In the genomic region with DNA sequence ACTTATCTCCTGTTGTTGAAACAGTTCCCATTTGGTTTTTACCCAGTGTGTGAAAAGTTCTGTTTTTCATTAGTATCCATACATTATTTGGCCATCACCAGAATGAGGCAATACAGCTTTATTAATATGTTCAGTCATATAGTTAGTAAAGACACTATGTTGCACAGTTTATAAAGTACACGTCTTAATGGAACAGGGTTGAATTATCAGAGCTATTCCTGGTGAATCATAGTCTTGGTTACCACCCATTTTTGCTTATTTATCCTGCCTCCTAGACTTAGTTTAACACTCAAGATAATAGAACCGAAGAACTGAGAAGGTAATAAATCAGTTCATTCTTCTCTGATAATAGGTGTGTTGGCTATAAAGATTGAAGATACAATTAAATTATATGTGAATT, we compare ENCODE assay signal across 27 cellular contexts.
"Had no signal": no experiment of that assay in that cellular context is flagged by ENCODE, and none has a peak within 500 bp of the region (broad histone marks: within the 10 kb centered on the region; RNA-seq: fewer than 3 reads in every experiment).

No MANE protein-coding gene starts in this region.

- H3K9me3 ChIP-seq: left ventricle myocardium inferior, mucosa of descending colon, pancreas, prostate gland, stomach, testis, thyroid gland, transverse colon, upper lobe of left lung, vagina had no signal

- H3K36me3 Mint-ChIP-seq: naive thymus-derived CD4-positive, alpha-beta T cell; natural killer cell treated with Interleukin-12 subunit alpha and Interleukin-12 subunit beta and Interleukin-15 and Interleukin-18, amount 100 ng/mL, for 72 hours; stimulated activated naive B cell treated with anti-CD40 and anti-IgM and Interleukin-4, amounts not matched to agents 10 μg/mL and 1 μg/mL and 100 μg/mL, for 72 hours had no signal

- DNase-seq: left ventricle myocardium inferior; midbrain; mucosa of descending colon; naive thymus-derived CD4-positive, alpha-beta T cell; nucleus accumbens; pancreas; posterior cingulate gyrus; retina; right cardiac atrium; stimulated activated CD4-positive, alpha-beta T cell treated with anti-CD3 and anti-CD28 coated beads, Interleukin-12 subunit alpha, Interleukin-12 subunit beta, amount 100 ng/mL, for 4 hours; stimulated activated CD4-positive, alpha-beta T cell treated with anti-CD3 and anti-CD28 coated beads, Interleukin-15, amount 100 ng/mL, for 24 hours; stimulated activated CD4-positive, alpha-beta T cell treated with anti-CD3 and anti-CD28 coated beads, Interleukin-2, amount 100 ng/mL, for 24 hours; stimulated activated CD4-positive, alpha-beta T cell treated with anti-CD3 and anti-CD28 coated beads, Interleukin-4, amount 100 ng/mL, for 1 hour; stimulated activated naive B cell treated with anti-CD40 and anti-IgM and Interleukin-4, amounts not matched to agents 10 μg/mL and 1 μg/mL and 100 μg/mL, for 72 hours; stimulated activated naive CD8-positive, alpha-beta T cell treated with anti-CD3 and anti-CD28 coated beads, Interleukin-15, Interleukin-2, amounts not matched to agents 100 U/mL and 50 U/mL, for 24 hours; stomach; testis; thyroid gland; transverse colon; upper lobe of left lung had no signal

- H3K4me1 ChIP-seq: left ventricle myocardium inferior, pancreas, prostate gland, stomach, testis, transverse colon, upper lobe of left lung, vagina had no signal

- H3K4me3 Mint-ChIP-seq: naive thymus-derived CD4-positive, alpha-beta T cell; natural killer cell treated with Interleukin-12 subunit alpha and Interleukin-12 subunit beta and Interleukin-15 and Interleukin-18, amount 100 ng/mL, for 72 hours; stimulated activated naive B cell treated with anti-CD40 and anti-IgM and Interleukin-4, amounts not matched to agents 10 μg/mL and 1 μg/mL and 100 μg/mL, for 72 hours had no signal

- H3K27me3 ChIP-seq: pancreas, stomach, testis, thyroid gland, transverse colon, upper lobe of left lung, vagina had no signal

- H3K27ac ChIP-seq: left ventricle myocardium inferior, pancreas, prostate gland, skin epidermis, stomach, testis, thyroid gland, transverse colon, upper lobe of left lung, vagina had no signal

- H3K27ac Mint-ChIP-seq: naive thymus-derived CD4-positive, alpha-beta T cell; natural killer cell treated with Interleukin-12 subunit alpha and Interleukin-12 subunit beta and Interleukin-15 and Interleukin-18, amount 100 ng/mL, for 72 hours; stimulated activated naive B cell treated with anti-CD40 and anti-IgM and Interleukin-4, amounts not matched to agents 10 μg/mL and 1 μg/mL and 100 μg/mL, for 72 hours had no signal

- FAIRE-seq: keratinocyte, pancreas had no signal

- H3K9me3 Mint-ChIP-seq: natural killer cell treated with Interleukin-12 subunit alpha and Interleukin-12 subunit beta and Interleukin-15 and Interleukin-18, amount 100 ng/mL, for 72 hours; stimulated activated naive B cell treated with anti-CD40 and anti-IgM and Interleukin-4, amounts not matched to agents 10 μg/mL and 1 μg/mL and 100 μg/mL, for 72 hours had no signal

- H3K4me1 Mint-ChIP-seq: naive thymus-derived CD4-positive, alpha-beta T cell; stimulated activated naive B cell treated with anti-CD40 and anti-IgM and Interleukin-4, amounts not matched to agents 10 μg/mL and 1 μg/mL and 100 μg/mL, for 72 hours had no signal

- ATAC-seq: mucosa of descending colon; naive thymus-derived CD4-positive, alpha-beta T cell; natural killer cell treated with Interleukin-12 subunit alpha and Interleukin-12 subunit beta and Interleukin-15 and Interleukin-18, amount 100 ng/mL, for 72 hours; pancreas; right cardiac atrium; sciatic nerve; stimulated activated naive B cell treated with anti-CD40 and anti-IgM and Interleukin-4, amounts not matched to agents 10 μg/mL and 1 μg/mL and 100 μg/mL, for 72 hours; stimulated activated naive CD8-positive, alpha-beta T cell treated with anti-CD3 and anti-CD28 coated beads, Interleukin-15, Interleukin-2, amounts not matched to agents 100 U/mL and 50 U/mL, for 24 hours had no signal

- H3K36me3 ChIP-seq: left ventricle myocardium inferior, pancreas, prostate gland, stomach, thyroid gland, transverse colon, upper lobe of left lung, vagina had no signal

- H3K4me3 ChIP-seq: left ventricle myocardium inferior, lung, mucosa of descending colon, pancreas, prostate gland, skin epidermis, stomach, testis, thyroid gland, transverse colon, upper lobe of left lung, vagina had no signal
